In genomic region chr20:62155428-62156253, GRCh38 we compare ENCODE assay signal across 1 cellular context.
TF ChIP-seq lines count a peak whose summit lies in the region.

No MANE protein-coding gene starts in this region.

TF ChIP-seq in HepG2, 621 proteins besides CTCF, POLR2A, EP300 and RAD21 (continued from another document and continues in another):
- TF ChIP-seq ARID5B (CRISPR knock-in tag; IDR thresholded peaks at IDR 0.05) (peak; percentile 70), AHDC1 (CRISPR knock-in tag; IDR thresholded peaks at IDR 0.05; ENCODE audit: borderline replicate concordance) (0 out of 2 replicates have a peak, but pooled peaks have one; percentile 47), HNRNPL (IDR thresholded peaks at IDR 0.05; ENCODE audit: low read depth, low read length) (peak; percentile 63; the same call in 1 of the 2 replicates), ZNF121 (CRISPR knock-in tag; IDR thresholded peaks at IDR 0.05) (no peak), TEAD3 (CRISPR knock-in tag; optimal IDR thresholded peaks at IDR 0.05; ENCODE audit: borderline replicate concordance) (peak; percentile 21), AFF4 (CRISPR knock-in tag; IDR thresholded peaks at IDR 0.05) (no peak), POLR2AphosphoS2 (IDR thresholded peaks at IDR 0.05; ENCODE audit: low read depth, low read length) (no peak), YY1 (IDR thresholded peaks at IDR 0.05; ENCODE audit: insufficient read depth, insufficient replicate concordance, low read depth, low read length) (peak; percentile 55), REXO4 (CRISPR knock-in tag; IDR thresholded peaks at IDR 0.05; ENCODE audit: borderline replicate concordance) (no peak), PRPF4 (IDR thresholded peaks at IDR 0.05; ENCODE audit: low read depth, low read length, poor library complexity, severe bottlenecking) (peak; percentile 19), ZNF205 (CRISPR knock-in tag; IDR thresholded peaks at IDR 0.05) (0 out of 2 replicates have a peak, but pooled peaks have one; percentile 54), ISL2 (CRISPR knock-in tag; IDR thresholded peaks at IDR 0.05) (0 out of 2 replicates have a peak, but pooled peaks have one; percentile 57), HOXA3 (CRISPR knock-in tag; IDR thresholded peaks at IDR 0.05) (peak; percentile 91), ZNF678 (CRISPR knock-in tag; IDR thresholded peaks at IDR 0.05) (no peak), ZNF746 (CRISPR knock-in tag; IDR thresholded peaks at IDR 0.05) (no peak), NKX3-1 (CRISPR knock-in tag; IDR thresholded peaks at IDR 0.05) (no peak), ZNF776 (CRISPR knock-in tag; IDR thresholded peaks at IDR 0.05) (no peak), ZNF547 (CRISPR knock-in tag; IDR thresholded peaks at IDR 0.05) (no peak; the same call in 1 of the 2 replicates), SMARCE1 (IDR thresholded peaks at IDR 0.05; ENCODE audit: borderline replicate concordance) (no peak), ZNF674 (CRISPR knock-in tag; IDR thresholded peaks at IDR 0.05; ENCODE audit: low read depth) (no peak), ZFX (CRISPR knock-in tag; IDR thresholded peaks at IDR 0.05; ENCODE audit: low read depth) (peak; percentile 68), ZNF644 (CRISPR knock-in tag; IDR thresholded peaks at IDR 0.05; ENCODE audit: low read depth) (peak; percentile 69; the same call in 1 of the 2 replicates), ZBTB39 (CRISPR knock-in tag; IDR thresholded peaks at IDR 0.05) (no peak), ZNF251 (CRISPR knock-in tag; IDR thresholded peaks at IDR 0.05) (no peak)
- TF ChIP-seq, protein P1, sequence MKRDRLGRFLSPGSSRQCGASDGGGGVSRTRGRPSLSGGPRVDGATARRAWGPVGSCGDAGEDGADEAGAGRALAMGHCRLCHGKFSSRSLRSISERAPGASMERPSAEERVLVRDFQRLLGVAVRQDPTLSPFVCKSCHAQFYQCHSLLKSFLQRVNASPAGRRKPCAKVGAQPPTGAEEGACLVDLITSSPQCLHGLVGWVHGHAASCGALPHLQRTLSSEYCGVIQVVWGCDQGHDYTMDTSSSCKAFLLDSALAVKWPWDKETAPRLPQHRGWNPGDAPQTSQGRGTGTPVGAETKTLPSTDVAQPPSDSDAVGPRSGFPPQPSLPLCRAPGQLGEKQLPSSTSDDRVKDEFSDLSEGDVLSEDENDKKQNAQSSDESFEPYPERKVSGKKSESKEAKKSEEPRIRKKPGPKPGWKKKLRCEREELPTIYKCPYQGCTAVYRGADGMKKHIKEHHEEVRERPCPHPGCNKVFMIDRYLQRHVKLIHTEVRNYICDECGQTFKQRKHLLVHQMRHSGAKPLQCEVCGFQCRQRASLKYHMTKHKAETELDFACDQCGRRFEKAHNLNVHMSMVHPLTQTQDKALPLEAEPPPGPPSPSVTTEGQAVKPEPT (CRISPR knock-in tag; IDR thresholded peaks at IDR 0.05; ENCODE audit: low read depth) = no peak
- TF ChIP-seq, protein P2, sequence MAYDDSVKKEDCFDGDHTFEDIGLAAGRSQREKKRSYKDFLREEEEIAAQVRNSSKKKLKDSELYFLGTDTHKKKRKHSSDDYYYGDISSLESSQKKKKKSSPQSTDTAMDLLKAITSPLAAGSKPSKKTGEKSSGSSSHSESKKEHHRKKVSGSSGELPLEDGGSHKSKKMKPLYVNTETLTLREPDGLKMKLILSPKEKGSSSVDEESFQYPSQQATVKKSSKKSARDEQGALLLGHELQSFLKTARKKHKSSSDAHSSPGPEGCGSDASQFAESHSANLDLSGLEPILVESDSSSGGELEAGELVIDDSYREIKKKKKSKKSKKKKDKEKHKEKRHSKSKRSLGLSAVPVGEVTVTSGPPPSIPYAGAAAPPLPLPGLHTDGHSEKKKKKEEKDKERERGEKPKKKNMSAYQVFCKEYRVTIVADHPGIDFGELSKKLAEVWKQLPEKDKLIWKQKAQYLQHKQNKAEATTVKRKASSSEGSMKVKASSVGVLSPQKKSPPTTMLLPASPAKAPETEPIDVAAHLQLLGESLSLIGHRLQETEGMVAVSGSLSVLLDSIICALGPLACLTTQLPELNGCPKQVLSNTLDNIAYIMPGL (CRISPR knock-in tag; IDR thresholded peaks at IDR 0.05; ENCODE audit: borderline replicate concordance in 1 of 2, low read depth in 1 of 2) = no peak
- TF ChIP-seq, protein P3, sequence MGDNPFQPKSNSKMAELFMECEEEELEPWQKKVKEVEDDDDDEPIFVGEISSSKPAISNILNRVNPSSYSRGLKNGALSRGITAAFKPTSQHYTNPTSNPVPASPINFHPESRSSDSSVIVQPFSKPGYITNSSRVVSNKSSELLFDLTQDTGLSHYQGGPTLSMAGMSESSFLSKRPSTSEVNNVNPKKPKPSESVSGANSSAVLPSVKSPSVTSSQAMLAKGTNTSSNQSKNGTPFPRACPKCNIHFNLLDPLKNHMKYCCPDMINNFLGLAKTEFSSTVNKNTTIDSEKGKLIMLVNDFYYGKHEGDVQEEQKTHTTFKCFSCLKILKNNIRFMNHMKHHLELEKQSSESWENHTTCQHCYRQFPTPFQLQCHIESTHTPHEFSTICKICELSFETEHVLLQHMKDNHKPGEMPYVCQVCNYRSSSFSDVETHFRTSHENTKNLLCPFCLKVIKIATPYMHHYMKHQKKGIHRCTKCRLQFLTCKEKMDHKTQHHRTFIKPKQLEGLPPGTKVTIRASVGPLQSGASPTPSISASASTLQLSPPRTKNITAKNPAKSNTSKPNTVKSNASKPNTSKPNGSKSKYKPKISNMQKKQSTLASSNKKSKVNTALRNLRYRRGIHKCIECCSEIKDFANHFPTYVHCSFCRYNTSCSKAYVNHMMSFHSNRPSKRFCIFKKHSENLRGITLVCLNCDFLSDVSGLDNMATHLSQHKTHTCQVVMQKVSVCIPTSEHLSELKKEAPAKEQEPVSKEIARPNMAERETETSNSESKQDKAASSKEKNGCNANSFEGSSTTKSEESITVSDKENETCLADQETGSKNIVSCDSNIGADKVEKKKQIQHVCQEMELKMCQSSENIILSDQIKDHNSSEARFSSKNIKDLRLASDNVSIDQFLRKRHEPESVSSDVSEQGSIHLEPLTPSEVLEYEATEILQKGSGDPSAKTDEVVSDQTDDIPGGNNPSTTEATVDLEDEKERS (CRISPR knock-in tag; IDR thresholded peaks at IDR 0.05) = 0 out of 2 replicates have a peak, but pooled peaks have one; percentile 33
- TF ChIP-seq, protein P4, sequence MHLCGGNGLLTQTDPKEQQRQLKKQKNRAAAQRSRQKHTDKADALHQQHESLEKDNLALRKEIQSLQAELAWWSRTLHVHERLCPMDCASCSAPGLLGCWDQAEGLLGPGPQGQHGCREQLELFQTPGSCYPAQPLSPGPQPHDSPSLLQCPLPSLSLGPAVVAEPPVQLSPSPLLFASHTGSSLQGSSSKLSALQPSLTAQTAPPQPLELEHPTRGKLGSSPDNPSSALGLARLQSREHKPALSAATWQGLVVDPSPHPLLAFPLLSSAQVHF (CRISPR knock-in tag; IDR thresholded peaks at IDR 0.05) = no peak
